ENCODE assay signal across 11 cellular contexts in genomic region chr14:98137626-98138025, GRCh38.
DNase-seq lines count a peak whose midpoint lies in the region; ATAC-seq, FAIRE-seq and TF ChIP-seq lines count a peak whose summit lies in the region.
"Had no signal": no experiment of that assay in that cellular context is flagged by ENCODE, and none has a peak within 500 bp of the region (broad histone marks: within the 10 kb centered on the region; RNA-seq: fewer than 3 reads in every experiment).

No MANE protein-coding gene starts in this region.

- H2AFZ ChIP-seq in astrocyte (ENCODE audit: low read depth, low read length), result no peak overlapping the region

- no peaks in the 10 kb centered on the region for H3K79me2 ChIP-seq in astrocyte (ENCODE audit: insufficient read depth, low read length)

- H3K27me3 Mint-ChIP-seq in astrocyte (ENCODE audit: low read depth, unreplicated experiment) (peaks cover 31% of the 10 kb centered on the region), nephron progenitor cell (ENCODE audit: low read depth, poor library complexity) (peaks cover 76% of the 10 kb centered on the region)

- no peaks in the 10 kb centered on the region for H3K36me3 ChIP-seq in astrocyte (ENCODE audit: insufficient read depth, low read length)

- no peak for FAIRE-seq in astrocyte (lab: Jason Lieb, UNC)
- FAIRE-seq: islet of Langerhans had no signal

- no peak overlapping the region for H3K9ac ChIP-seq in astrocyte (ENCODE audit: low read length)

- TF ChIP-seq CTCF in astrocyte (IDR thresholded peaks at IDR 0.05; ENCODE audit: insufficient read depth, low read depth, low read length), result no peak
- no peak for TF ChIP-seq CTCF in nephron progenitor cell (IDR thresholded peaks at IDR 0.05)

- H3K9me3 Mint-ChIP-seq in astrocyte (ENCODE audit: unreplicated experiment), result no peaks in the 10 kb centered on the region
- H3K9me3 Mint-ChIP-seq in nephron progenitor cell, result no peaks in the 10 kb centered on the region

- H3K36me3 Mint-ChIP-seq in astrocyte (ENCODE audit: low read depth, unreplicated experiment), result no peaks in the 10 kb centered on the region
- no peaks in the 10 kb centered on the region for H3K36me3 Mint-ChIP-seq in nephron progenitor cell (ENCODE audit: low read depth)

- no peak overlapping the region for H3K27ac Mint-ChIP-seq in astrocyte (ENCODE audit: unreplicated experiment)
- no peak overlapping the region for H3K27ac Mint-ChIP-seq in nephron progenitor cell

- H3K4me3 Mint-ChIP-seq in astrocyte (ENCODE audit: unreplicated experiment), result peak overlapping the region; percentile 28
- H3K4me3 Mint-ChIP-seq in nephron progenitor cell, result peak overlapping the region; percentile 21

- no peaks in the 10 kb centered on the region for H3K9me3 ChIP-seq in astrocyte (ENCODE audit: insufficient read depth, low read depth, low read length)

- H3K27ac ChIP-seq in astrocyte (ENCODE audit: low read depth, low read length), result no peak overlapping the region

- H3K27me3 ChIP-seq in astrocyte (ENCODE audit: insufficient read depth, low read length), result no peaks in the 10 kb centered on the region

- no peaks in the 10 kb centered on the region for H4K20me1 ChIP-seq in astrocyte (ENCODE audit: insufficient read depth, low read length)

- no peak overlapping the region for H3K4me3 ChIP-seq in astrocyte (ENCODE audit: insufficient read depth, low read depth, low read length)

- H3K4me1 Mint-ChIP-seq in astrocyte (ENCODE audit: low read depth, unreplicated experiment), result peaks cover 2% of the 10 kb centered on the region
- peaks cover 29% of the 10 kb centered on the region for H3K4me1 Mint-ChIP-seq in nephron progenitor cell

- no peak for ATAC-seq in HG02884 (IDR thresholded peaks at IDR 0.05; ENCODE audit: unreplicated experiment)

- no peak overlapping the region for H3K4me2 ChIP-seq in astrocyte (ENCODE audit: low read length)

- no peaks in the 10 kb centered on the region for H3K4me1 ChIP-seq in astrocyte (ENCODE audit: insufficient read depth, low read length)

- DNase-seq in NOMO-1 treated with DMSO at 0.1 percent for 48 hours (lab: John Stamatoyannopoulos, UW; ENCODE audit: unreplicated experiment) (peak; percentile 8), NOMO-1 (lab: John Stamatoyannopoulos, UW; ENCODE audit: unreplicated experiment in 2 of 2) (no peak), NCI-H1436 (lab: John Stamatoyannopoulos, UW) (peak; percentile 93), astrocyte (ENCODE audit: low read depth) (no peak), nephron progenitor cell (no peak), NCI-H2171 treated with DMSO at 0.1 percent for 48 hours (lab: John Stamatoyannopoulos, UW) (no peak), KG1 (lab: John Stamatoyannopoulos, UW) (no peak)
- DNase-seq: activated effector memory CD4-positive, alpha-beta T cell treated with Interleukin-2 at 50 U/mL for 16 hours; NCI-H345 had no signal

Comparison
In these comparisons a context has a peak if more than half of its experiments do, and no peak if none do; other contexts are left out.
1. DNase-seq: peak in NOMO-1 treated with DMSO at 0.1 percent for 48 hours (single experiment) and NCI-H1436 (single experiment); none in NOMO-1 (0 of 2), astrocyte (single experiment), nephron progenitor cell (single experiment), NCI-H2171 treated with DMSO at 0.1 percent for 48 hours (single experiment) and KG1 (single experiment).